11 cellular contexts compared by ENCODE assay signal in the genomic region with DNA sequence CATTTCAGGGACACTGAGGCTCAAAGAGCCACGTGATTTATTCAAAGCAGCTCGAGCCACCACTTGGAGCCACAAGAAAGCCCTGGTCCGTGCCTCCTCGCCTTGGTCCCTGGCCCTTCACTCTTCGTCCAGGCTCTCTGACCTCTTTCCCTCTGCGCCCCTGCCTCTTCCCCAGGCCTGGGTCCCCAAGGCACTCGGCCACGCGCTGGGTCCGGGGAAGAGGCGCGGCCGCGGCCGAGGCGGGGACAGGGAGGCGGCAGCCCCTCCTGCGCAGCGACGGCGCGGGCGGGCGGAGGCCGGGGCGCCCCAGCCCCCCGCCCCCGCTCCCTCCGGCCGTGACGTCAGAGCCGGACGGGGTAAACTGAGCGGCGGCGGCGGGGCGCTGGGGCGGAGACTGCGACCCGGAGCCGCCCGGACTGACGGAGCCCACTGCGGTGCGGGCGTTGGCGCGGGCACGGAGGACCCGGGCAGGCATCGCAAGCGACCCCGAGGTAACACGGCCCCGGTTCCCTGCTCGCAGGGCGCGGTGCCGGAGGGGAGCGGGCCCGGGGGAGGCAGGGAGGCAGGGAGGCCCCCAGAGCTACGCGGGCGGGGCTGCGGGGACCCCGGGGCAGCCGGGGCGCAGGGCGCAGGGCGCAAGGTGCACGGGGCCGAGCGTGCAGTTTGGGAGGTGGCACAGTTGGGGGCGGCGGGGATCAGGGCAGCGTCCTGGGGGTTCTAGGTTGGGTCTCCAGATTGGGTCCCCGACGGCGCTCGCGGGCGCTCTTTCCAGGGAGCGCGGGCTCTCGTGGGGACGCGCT. TPM values are rescaled to one million over a fixed set of nuclear protein-coding genes. Genes with fewer than 3 reads are reported as not detected.
DNase-seq lines count a peak whose midpoint lies in the region; ATAC-seq and TF ChIP-seq lines count a peak whose summit lies in the region.
"Had no signal": no experiment of that assay in that cellular context is flagged by ENCODE, and none has a peak within 500 bp of the region (broad histone marks: within the 10 kb centered on the region; RNA-seq: fewer than 3 reads in every experiment).

A gene (plus strand): TSS at position 385 of the 800 bp plus-strand sequence. CDS start 580 bp downstream, outside the sequence.

- H3K27me3 Mint-ChIP-seq in activated T-cell treated with anti-CD3 and anti-CD28 coated beads, Interleukin-2, amount 50 U/mL, for 4 hours (ENCODE audit: low read depth), result peaks cover 51% of the 10 kb centered on the region
- peaks cover 30% of the 10 kb centered on the region for H3K27me3 Mint-ChIP-seq in activated CD8-positive, alpha-beta T cell treated with anti-CD3 and anti-CD28 coated beads, Interleukin-2, amount 10 ng/mL, durations not matched to agents 7 days and 5 days (ENCODE audit: low read depth)
- peaks cover 42 to 47% of the 10 kb centered on the region in 2 donors for H3K27me3 Mint-ChIP-seq in stimulated activated naive B cell treated with anti-CD40 and anti-IgM and Interleukin-4, amounts not matched to agents 10 μg/mL and 1 μg/mL and 100 μg/mL, for 72 hours

- peaks cover 9% of the 10 kb centered on the region for H3K27me3 ChIP-seq in kidney epithelial cell (ENCODE audit: control insufficient read depth, insufficient read depth, low read length)

- no peak for DNase-seq in activated T-cell treated with anti-CD3 and anti-CD28 coated beads, Interleukin-2, amount 50 U/mL, for 4 hours
- DNase-seq in activated T-cell treated with anti-CD3 and anti-CD28 coated beads for 4 hours (no peak), kidney epithelial cell (ENCODE audit: low read depth) (no peak), kidney glomerular epithelial cell (lab: John Stamatoyannopoulos, UW) (no peak)
- no peak for DNase-seq in activated CD8-positive, alpha-beta T cell treated with anti-CD3 and anti-CD28 coated beads, Interleukin-2, amount 10 ng/mL, durations not matched to agents 7 days and 5 days
- no peak for DNase-seq in stimulated activated naive B cell treated with anti-CD40 and anti-IgM and Interleukin-4, amounts not matched to agents 10 μg/mL and 1 μg/mL and 100 μg/mL, for 72 hours
- DNase-seq: AML-193, upper lobe of right lung had no signal

- no peak for TF ChIP-seq CTCF in kidney epithelial cell (IDR thresholded peaks at IDR 0.05; ENCODE audit: insufficient read depth, low read length, poor library complexity, severe bottlenecking)

- peak in 1 of 2 donors; percentile 14 for ATAC-seq in activated T-cell treated with anti-CD3 and anti-CD28 coated beads, Interleukin-2, amount 50 U/mL, for 4 hours
- ATAC-seq in activated CD8-positive, alpha-beta T cell treated with anti-CD3 and anti-CD28 coated beads, Interleukin-2, amount 10 ng/mL, durations not matched to agents 7 days and 5 days, result peak; percentile 15
- ATAC-seq in stimulated activated naive B cell treated with anti-CD40 and anti-IgM and Interleukin-4, amounts not matched to agents 10 μg/mL and 1 μg/mL and 100 μg/mL, for 72 hours (replicated peaks), result no peak
- no peak for ATAC-seq in GM18858 (IDR thresholded peaks at IDR 0.05; ENCODE audit: unreplicated experiment)
- ATAC-seq in HG02678 (IDR thresholded peaks at IDR 0.05; ENCODE audit: unreplicated experiment), result no peak
- ATAC-seq: Panc1 had no signal

- no peaks in the 10 kb centered on the region for H3K36me3 ChIP-seq in kidney epithelial cell (ENCODE audit: control insufficient read depth, insufficient read depth, low read length)
- H3K36me3 ChIP-seq: upper lobe of right lung had no signal

- no peaks in the 10 kb centered on the region for H3K36me3 Mint-ChIP-seq in activated T-cell treated with anti-CD3 and anti-CD28 coated beads, Interleukin-2, amount 50 U/mL, for 4 hours (ENCODE audit: insufficient read depth)
- H3K36me3 Mint-ChIP-seq in activated CD8-positive, alpha-beta T cell treated with anti-CD3 and anti-CD28 coated beads, Interleukin-2, amount 10 ng/mL, durations not matched to agents 7 days and 5 days (ENCODE audit: low read depth), result no peaks in the 10 kb centered on the region
- no peaks in the 10 kb centered on the region for H3K36me3 Mint-ChIP-seq in stimulated activated naive B cell treated with anti-CD40 and anti-IgM and Interleukin-4, amounts not matched to agents 10 μg/mL and 1 μg/mL and 100 μg/mL, for 72 hours

- peaks cover 3% of the 10 kb centered on the region for H3K4me1 Mint-ChIP-seq in activated T-cell treated with anti-CD3 and anti-CD28 coated beads, Interleukin-2, amount 50 U/mL, for 4 hours (ENCODE audit: low read depth)
- peaks cover 7% of the 10 kb centered on the region for H3K4me1 Mint-ChIP-seq in activated CD8-positive, alpha-beta T cell treated with anti-CD3 and anti-CD28 coated beads, Interleukin-2, amount 10 ng/mL, durations not matched to agents 7 days and 5 days (ENCODE audit: low read depth)
- peaks cover 5 to 10% of the 10 kb centered on the region in 2 donors for H3K4me1 Mint-ChIP-seq in stimulated activated naive B cell treated with anti-CD40 and anti-IgM and Interleukin-4, amounts not matched to agents 10 μg/mL and 1 μg/mL and 100 μg/mL, for 72 hours

- H3K27ac Mint-ChIP-seq in activated CD8-positive, alpha-beta T cell treated with anti-CD3 and anti-CD28 coated beads, Interleukin-2, amount 10 ng/mL, durations not matched to agents 7 days and 5 days, result no peak within 1 kb of the TSS
- peak within 1 kb of the TSS; percentile 75 for H3K27ac Mint-ChIP-seq in stimulated activated naive B cell treated with anti-CD40 and anti-IgM and Interleukin-4, amounts not matched to agents 10 μg/mL and 1 μg/mL and 100 μg/mL, for 72 hours

- H3K9me3 Mint-ChIP-seq in activated T-cell treated with anti-CD3 and anti-CD28 coated beads, Interleukin-2, amount 50 U/mL, for 4 hours, result no peaks in the 10 kb centered on the region
- no peaks in the 10 kb centered on the region for H3K9me3 Mint-ChIP-seq in activated CD8-positive, alpha-beta T cell treated with anti-CD3 and anti-CD28 coated beads, Interleukin-2, amount 10 ng/mL, durations not matched to agents 7 days and 5 days (ENCODE audit: insufficient read depth)
- H3K9me3 Mint-ChIP-seq in stimulated activated naive B cell treated with anti-CD40 and anti-IgM and Interleukin-4, amounts not matched to agents 10 μg/mL and 1 μg/mL and 100 μg/mL, for 72 hours, result peaks cover 9 to 17% of the 10 kb centered on the region in 2 donors

- H3K4me3 ChIP-seq in kidney epithelial cell (ENCODE audit: low read depth, low read length), result peak within 1 kb of the TSS; percentile 45
- H3K4me3 ChIP-seq: upper lobe of right lung had no signal

- POLR2A ChIA-PET in activated CD8-positive, alpha-beta T cell treated with anti-CD3 and anti-CD28 coated beads, Interleukin-2, amount 10 ng/mL, durations not matched to agents 7 days and 5 days (lab: Charles Lee), result no interaction called here

- H3K4me3 Mint-ChIP-seq in activated T-cell treated with anti-CD3 and anti-CD28 coated beads, Interleukin-2, amount 50 U/mL, for 4 hours, result peak within 1 kb of the TSS; percentile 31
- H3K4me3 Mint-ChIP-seq in activated CD8-positive, alpha-beta T cell treated with anti-CD3 and anti-CD28 coated beads, Interleukin-2, amount 10 ng/mL, durations not matched to agents 7 days and 5 days, result peak within 1 kb of the TSS; percentile 2
- peak within 1 kb of the TSS in 1 of 2 donors; percentile 46 for H3K4me3 Mint-ChIP-seq in stimulated activated naive B cell treated with anti-CD40 and anti-IgM and Interleukin-4, amounts not matched to agents 10 μg/mL and 1 μg/mL and 100 μg/mL, for 72 hours

- CTCF ChIA-PET in activated CD8-positive, alpha-beta T cell treated with anti-CD3 and anti-CD28 coated beads, Interleukin-2, amount 10 ng/mL, durations not matched to agents 7 days and 5 days (lab: Charles Lee), result interaction anchor here (1.8 kb wide), 1 partner anchor 24 kb away, joined by 7 read pairs; no protein-coding TSS in a partner anchor

RNA-seq across cellular contexts. Expression of the gene that starts here (rescaled TPM):
- under 1 TPM; 0.05 to 0.19 (median 0.18) TPM for total RNA-seq in activated T-cell treated with anti-CD3 and anti-CD28 coated beads, Interleukin-2, amount 50 U/mL, for 4 hours
- total RNA-seq in activated CD8-positive, alpha-beta T cell treated with anti-CD3 and anti-CD28 coated beads, Interleukin-2, amount 10 ng/mL, durations not matched to agents 7 days and 5 days, result not detected
- total RNA-seq in kidney epithelial cell, result 0.75 and 1.5 TPM in 2 replicates

Comparison
In these comparisons a context has a peak if more than half of its experiments do, and no peak if none do; other contexts are left out.
1. Peak in ATAC-seq in activated CD8-positive, alpha-beta T cell treated with anti-CD3 and anti-CD28 coated beads, Interleukin-2, amount 10 ng/mL, durations not matched to agents 7 days and 5 days; RNA of the gene not detected or under 1 TPM.